Comparison of ENCODE assay signal across 8 cellular contexts in genomic region chr19:44164327-44164672, GRCh38. TPM values are rescaled to one million over a fixed set of nuclear protein-coding genes. Genes with fewer than 3 reads are reported as not detected.
DNase-seq lines count a peak whose midpoint lies in the region; ATAC-seq and TF ChIP-seq lines count a peak whose summit lies in the region.

No MANE protein-coding gene starts in this region.

- H3K9me3 ChIP-seq in mammary epithelial cell (replicated peaks; ENCODE audit: insufficient read depth, low read length): peaks cover 1% of the 10 kb centered on the region

- TF ChIP-seq CTCF in BJ (IDR thresholded peaks at IDR 0.05; ENCODE audit: insufficient read depth, low read depth, low read length) (no peak), mammary epithelial cell (conservative IDR thresholded peaks at IDR 0.05 in 1 of 2, IDR thresholded peaks at IDR 0.05 in 1 of 2; ENCODE audit: extremely low read depth in 1 of 2, insufficient read depth in 1 of 2, low read depth in 1 of 2, low read length in 2 of 2) (no peak)

- H3K4me3 Mint-ChIP-seq in naive B cell: peak overlapping the region; percentile 98 to 100 (median 99)

- H3K36me3 Mint-ChIP-seq in naive B cell: peaks cover 17 to 19% of the 10 kb centered on the region in 2 donors

- no peak overlapping the region for H3K27ac ChIP-seq in mammary epithelial cell (ENCODE audit: insufficient read depth, low read depth, low read length)

- H3K27me3 ChIP-seq in BJ (ENCODE audit: control insufficient read depth, insufficient read depth, low read length): no peaks in the 10 kb centered on the region
- no peaks in the 10 kb centered on the region for H3K27me3 ChIP-seq in mammary epithelial cell (ENCODE audit: insufficient read depth, low read length)

- H3K27me3 Mint-ChIP-seq in naive B cell: no peaks in the 10 kb centered on the region

- POLR2A ChIA-PET in BJ (lab: Charles Lee): no interaction called here

- peaks cover 27 to 40% (median 32%) of the 10 kb centered on the region in 3 donors for H3K4me1 Mint-ChIP-seq in naive B cell

- H4K20me1 ChIP-seq in mammary epithelial cell (ENCODE audit: insufficient read depth, low read length): no peaks in the 10 kb centered on the region

- TSS peak; percentile 80 for BruUV-seq in mammary epithelial cell (replicated peaks; lab: Mats Ljungman, UMichigan)

- dilution Hi-C loops in mammary epithelial cell (cut with HindIII; ENCODE audit: low sequenced_read_pairs): no loop called here

- H3K36me3 ChIP-seq in BJ (ENCODE audit: control insufficient read depth, insufficient read depth, low read length) (peaks cover 4% of the 10 kb centered on the region; the same call in 1 of the 2 replicates), mammary epithelial cell (ENCODE audit: insufficient read depth, low read length) (peaks cover 4% of the 10 kb centered on the region)

- ATAC-seq in HG03045 (IDR thresholded peaks at IDR 0.05; ENCODE audit: unreplicated experiment) (peak; percentile 10), naive B cell (ENCODE audit: low read depth in 2 of 2) (no peak), GM21360 (IDR thresholded peaks at IDR 0.05; ENCODE audit: unreplicated experiment) (no peak)
- ATAC-seq in activated CD4-positive, CD25-positive, alpha-beta regulatory T cell treated with anti-CD3 and anti-CD28 coated beads, Interleukin-2, amount 50 U/mL, for 24 hours: no peak

- peaks cover 10% of the 10 kb centered on the region for H3K4me1 ChIP-seq in mammary epithelial cell (ENCODE audit: insufficient read depth, low read length)

- H3K9ac ChIP-seq in mammary epithelial cell (ENCODE audit: insufficient read depth, low read length): no peak overlapping the region

- H3K4me2 ChIP-seq in mammary epithelial cell (ENCODE audit: insufficient read depth, low read depth, low read length): peak overlapping the region; percentile 88

- peak overlapping the region; percentile 97 for H2AFZ ChIP-seq in mammary epithelial cell (ENCODE audit: low read depth, low read length)

- intact Hi-C loops in mammary epithelial cell (cut with micrococcal nuclease): loop anchor here (1.0 to 2.0 kb wide), 3 partner anchors 49 to 192 kb away; partner anchors contain the start of genes ZNF112, ZNF225 and ZNF227

- in situ Hi-C loops in mammary epithelial cell (cut with MboI; ENCODE audit: low sequenced_read_pairs in 2 of 2): no loop called here

- peaks cover 4 to 59% (median 46%) of the 10 kb centered on the region in 7 donors for H3K9me3 Mint-ChIP-seq in naive B cell

- DNase-seq in BJ (ENCODE audit: low read depth) (no peak), mammary epithelial cell (no peak), naive B cell (no peak), NCI-H748 (lab: John Stamatoyannopoulos, UW; ENCODE audit: unreplicated experiment) (no peak)
- no peak for DNase-seq in stimulated activated CD4-positive, alpha-beta T cell treated with anti-CD3 and anti-CD28 coated beads, Interleukin-2, amount 100 ng/mL, for 24 hours

- WGBS in mammary epithelial cell (ENCODE audit: low coverage, missing lambda C conversion rate): 56% methylated on average over 3 of the region's 3 CpGs

- peaks cover 29% of the 10 kb centered on the region for H3K79me2 ChIP-seq in mammary epithelial cell (ENCODE audit: insufficient read depth, low read length)

- H3K4me3 ChIP-seq in BJ (ENCODE audit: low read depth, low read length) (peak overlapping the region; percentile 28), mammary epithelial cell (replicated peaks in 1 of 3; ENCODE audit: insufficient read depth in 1 of 3, low read depth in 2 of 3, low read length in 3 of 3) (peak overlapping the region; percentile 80 to 82 (median 81))

- CTCF ChIA-PET in BJ (lab: Yijun Ruan, JAX) (interaction anchor here (1.6 kb wide), 1 partner anchor 43 kb away, joined by 5 read pairs; no protein-coding TSS in a partner anchor), mammary epithelial cell (lab: Charles Lee; ENCODE audit: low non-redundant PET) (no interaction called here)

- peak overlapping the region in 5 of 6 donors; percentile 87 to 98 (median 97) for H3K27ac Mint-ChIP-seq in naive B cell

RNA-seq across cellular contexts. Expression of gene ZNF226, which starts 0.6 kb away (rescaled TPM):
- polyA plus RNA-seq in BJ (2011; rRNA removed) (11.0 and 16.4 TPM in 2 replicates), mammary epithelial cell (9.8 TPM), naive B cell (ENCODE audit: low read depth in 6 of 6) (10 to 100 TPM; 26.0 to 38.5 (median 30.8) TPM)
- polyA minus RNA-seq in BJ (2011; rRNA and poly(A)+ RNA removed): 7.3 TPM in 2 replicates
- 10 to 100 TPM; 15.2 to 19.6 TPM for total RNA-seq in mammary epithelial cell
- 24.8 TPM for polyA minus RNA-seq in mammary epithelial cell

RNA-seq across cellular contexts. Expression of gene ZNF234, which starts 22.9 kb away (rescaled TPM):
- polyA plus RNA-seq in BJ (2011; rRNA removed) (3.1 and 5.0 TPM in 2 replicates), mammary epithelial cell (2.7 TPM), naive B cell (ENCODE audit: low read depth in 6 of 6) (1 to 10 TPM; 1.1 to 8.2 (median 4.9) TPM)
- polyA minus RNA-seq in BJ (2011; rRNA and poly(A)+ RNA removed): 4.9 and 5.3 TPM in 2 replicates
- 10 to 100 TPM in 1 of 2 donors, 1 to 10 TPM in 1; 8.9 to 10.5 TPM for total RNA-seq in mammary epithelial cell
- polyA minus RNA-seq in mammary epithelial cell: 1.9 TPM

RNA-seq across cellular contexts. Expression of gene ZNF227, which starts 48.0 kb away (rescaled TPM):
- polyA plus RNA-seq in BJ (2011; rRNA removed) (5.9 and 7.7 TPM in 2 replicates), mammary epithelial cell (4.3 TPM), naive B cell (ENCODE audit: low read depth in 6 of 6) (10 to 100 TPM; 13.7 to 27.9 (median 16.2) TPM)
- 7.7 and 11.1 TPM in 2 replicates for polyA minus RNA-seq in BJ (2011; rRNA and poly(A)+ RNA removed)
- 10 to 100 TPM; 11.1 to 12.8 TPM for total RNA-seq in mammary epithelial cell
- polyA minus RNA-seq in mammary epithelial cell: 6.7 TPM

RNA-seq across cellular contexts. Expression of gene ZNF225, which starts 51.1 kb away (rescaled TPM):
- polyA plus RNA-seq in BJ (2011; rRNA removed) (1.3 and 2.5 TPM in 2 replicates), mammary epithelial cell (0.96 TPM), naive B cell (ENCODE audit: low read depth in 6 of 6) (1 to 10 TPM; 2.2 to 6.4 (median 3.3) TPM)
- polyA minus RNA-seq in BJ (2011; rRNA and poly(A)+ RNA removed): 2.2 and 4.1 TPM in 2 replicates
- 1 to 10 TPM; 3.7 to 4.5 TPM for total RNA-seq in mammary epithelial cell
- polyA minus RNA-seq in mammary epithelial cell: 4.6 TPM
